Comparison of ENCODE assay signal across 15 cellular contexts in the genomic region with DNA sequence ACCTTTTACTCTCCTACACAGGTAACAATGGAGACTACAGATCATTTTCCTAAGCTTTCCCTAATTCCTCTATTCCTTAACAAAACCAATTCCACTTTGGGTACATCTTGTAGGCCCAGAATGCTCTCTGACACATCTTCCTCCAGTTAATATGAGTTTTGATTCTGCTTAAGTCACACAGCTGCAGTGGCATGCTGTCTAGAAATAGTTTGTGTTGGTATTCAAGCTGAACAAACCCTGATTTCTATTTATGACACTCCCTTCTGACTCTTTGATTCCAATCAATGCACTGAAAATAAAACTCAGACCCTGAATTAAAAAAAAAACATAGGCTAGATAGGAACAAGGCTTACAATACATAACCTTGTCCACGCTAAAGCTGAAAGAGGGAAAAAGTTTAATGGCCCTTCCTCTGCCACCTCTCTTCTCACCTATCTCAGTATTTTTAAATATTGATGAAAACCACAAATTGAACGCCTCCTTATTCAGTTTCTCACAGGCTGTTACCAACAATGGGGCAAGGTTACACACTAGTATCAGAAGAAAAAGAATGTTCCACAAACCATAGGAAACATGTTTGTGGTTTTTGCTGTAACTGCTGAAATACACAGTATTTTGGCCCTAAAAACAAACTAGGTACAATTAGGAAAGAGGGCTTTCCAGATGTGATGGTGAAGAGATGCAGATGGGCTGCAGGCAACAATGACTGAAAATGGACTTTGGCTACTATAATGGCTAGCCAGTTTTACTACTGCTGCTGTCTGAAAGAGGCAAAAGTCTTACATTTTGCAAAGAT. TPM values are rescaled to one million over a fixed set of nuclear protein-coding genes. Genes with fewer than 3 reads are reported as not detected.
DNase-seq lines count a peak whose midpoint lies in the region; ATAC-seq, FAIRE-seq and TF ChIP-seq lines count a peak whose summit lies in the region.
"Had no signal": no experiment of that assay in that cellular context is flagged by ENCODE, and none has a peak within 500 bp of the region (broad histone marks: within the 10 kb centered on the region; RNA-seq: fewer than 3 reads in every experiment).

No MANE protein-coding gene starts in this region.

- no peak overlapping the region for H4K8ac ChIP-seq in IMR-90 (ENCODE audit: low read depth in 2 of 2, low read length in 2 of 2)

- H3K4me1 Mint-ChIP-seq in CD4-positive, alpha-beta T cell (ENCODE audit: low read depth) = peaks cover 18% of the 10 kb centered on the region

- no peak overlapping the region for H2BK15ac ChIP-seq in IMR-90 (ENCODE audit: low read depth, low read length)

- no peak for TF ChIP-seq CTCF in CD4-positive, alpha-beta T cell (IDR thresholded peaks at IDR 0.05)
- no peak for TF ChIP-seq CTCF in IMR-90 (conservative IDR thresholded peaks at IDR 0.05; ENCODE audit: low read depth, low read length)
- no peak for TF ChIP-seq CTCF in choroid plexus epithelial cell (conservative IDR thresholded peaks at IDR 0.05; ENCODE audit: low read depth, low read length)
- no peak for TF ChIP-seq CTCF in osteoblast (IDR thresholded peaks at IDR 0.05; ENCODE audit: extremely low read depth, low read depth, low read length)

- H3K4me3 Mint-ChIP-seq in CD4-positive, alpha-beta T cell = no peak overlapping the region
- H3K4me3 Mint-ChIP-seq: stimulated activated naive CD8-positive, alpha-beta T cell treated with anti-CD3 and anti-CD28 coated beads, Interleukin-15, amount 100 ng/mL, for 72 hours had no signal

- H2BK20ac ChIP-seq in IMR-90 (ENCODE audit: low read depth, low read length) = no peak overlapping the region

- H2BK5ac ChIP-seq in IMR-90 (ENCODE audit: low read depth, low read length, poor library complexity, severe bottlenecking) = no peak overlapping the region

- no peak overlapping the region for H3K18ac ChIP-seq in IMR-90 (ENCODE audit: low read depth, low read length)

- no peak overlapping the region for H2AK9ac ChIP-seq in IMR-90 (replicated peaks; ENCODE audit: low read depth, low read length, poor library complexity)

- H4K91ac ChIP-seq in IMR-90 (ENCODE audit: insufficient read depth, low read depth, low read length) = no peak overlapping the region

- H3K23ac ChIP-seq in IMR-90 (ENCODE audit: low read depth, low read length) = no peak overlapping the region

- intact Hi-C loops in CD4-positive, alpha-beta T cell (cut with DNase I, micrococcal nuclease) = no loop called here
- intact Hi-C loops in IMR-90 (cut with micrococcal nuclease) = no loop called here

- H3K36me3 ChIP-seq in IMR-90 (ENCODE audit: control insufficient read depth, insufficient read depth, low read length) = no peaks in the 10 kb centered on the region
- H3K36me3 ChIP-seq in osteoblast (ENCODE audit: insufficient read depth, low read length) = no peaks in the 10 kb centered on the region
- H3K36me3 ChIP-seq: cardiac muscle cell had no signal

- H3K4me2 ChIP-seq in IMR-90 (ENCODE audit: low read depth, low read length) (no peak overlapping the region), osteoblast (ENCODE audit: insufficient read depth, low read length) (no peak overlapping the region)

- no peak overlapping the region for H3K14ac ChIP-seq in IMR-90 (replicated peaks; ENCODE audit: low read depth, low read length)

- in situ Hi-C loops in IMR-90 (cut with MboI; ENCODE audit: low sequenced_read_pairs) = no loop called here

- TF ChIP-seq RAD21 in IMR-90 (IDR thresholded peaks at IDR 0.05; ENCODE audit: low read length) = no peak

- H3K79me2 ChIP-seq in osteoblast (ENCODE audit: insufficient read depth, low read length) = no peaks in the 10 kb centered on the region

- H3K4me3 ChIP-seq in IMR-90 (ENCODE audit: insufficient read depth, low read depth, low read length) (no peak overlapping the region), choroid plexus epithelial cell (ENCODE audit: low read depth, low read length) (no peak overlapping the region), osteoblast (ENCODE audit: insufficient read depth, low read length) (no peak overlapping the region)
- H3K4me3 ChIP-seq: cardiac muscle cell, psoas muscle had no signal

- peaks cover 39% of the 10 kb centered on the region for H3K36me3 Mint-ChIP-seq in CD4-positive, alpha-beta T cell (ENCODE audit: low read depth)

- H3K9me1 ChIP-seq in IMR-90 (ENCODE audit: insufficient read depth, low read length) = no peaks in the 10 kb centered on the region

- H3K4me1 ChIP-seq in IMR-90 (ENCODE audit: control insufficient read depth, insufficient read depth, low read length) = no peaks in the 10 kb centered on the region; the same call in 1 of the 2 replicates
- H3K4me1 ChIP-seq in osteoblast (ENCODE audit: insufficient read depth, low read length) = no peaks in the 10 kb centered on the region
- H3K4me1 ChIP-seq: psoas muscle had no signal

- H3K9ac ChIP-seq in IMR-90 (ENCODE audit: low read depth, low read length) = no peak overlapping the region

- CTCF ChIA-PET in CD4-positive, alpha-beta T cell (lab: Charles Lee) = interaction anchor here (1.1 kb wide), 1 partner anchor 22 kb away, joined by 3 read pairs; no protein-coding TSS in a partner anchor
- CTCF ChIA-PET in IMR-90 (lab: Yijun Ruan, JAX) = no interaction called here

- no peak overlapping the region for H2AK5ac ChIP-seq in IMR-90 (ENCODE audit: low read depth, low read length)

- dilution Hi-C loops in IMR-90 (cut with HindIII; ENCODE audit: low sequenced_read_pairs, unreplicated experiment) = no loop called here

- H2BK120ac ChIP-seq in IMR-90 (ENCODE audit: low read depth, low read length) = no peak overlapping the region

- H2AFZ ChIP-seq in IMR-90 (replicated peaks; ENCODE audit: low read length, poor library complexity) (no peak overlapping the region), osteoblast (ENCODE audit: low read length) (no peak overlapping the region)

- no peak for DNase-seq in CD4-positive, alpha-beta T cell
- DNase-seq in IMR-90 = peak; percentile 34
- peak; percentile 67 for DNase-seq in choroid plexus epithelial cell (ENCODE audit: low read depth)
- no peak for DNase-seq in stimulated activated CD4-positive, alpha-beta T cell treated with anti-CD3 and anti-CD28 coated beads, Interleukin-4, amount 100 ng/mL, for 1 hour
- DNase-seq in osteoblast (ENCODE audit: insufficient read length, low spot score, missing footprints) = no peak
- no peak for DNase-seq in SIG-M5 treated with dmso at 0.1 percent for 504 hours (lab: John Stamatoyannopoulos, UW; ENCODE audit: unreplicated experiment)
- no peak for DNase-seq in frontal cortex (ENCODE audit: low spot score in 2 of 2)
- DNase-seq: mesendoderm; NCI-H146; NCI-H82; psoas muscle; SHP77; stimulated activated naive CD8-positive, alpha-beta T cell treated with anti-CD3 and anti-CD28 coated beads, Interleukin-15, amount 100 ng/mL, for 72 hours had no signal

- ATAC-seq in CD4-positive, alpha-beta T cell (ENCODE audit: poor library complexity) = no peak
- ATAC-seq in GM18909 (IDR thresholded peaks at IDR 0.05; ENCODE audit: poor library complexity, unreplicated experiment) (peak; percentile 65), IMR-90 (ENCODE audit: low read depth) (peak; percentile 11; the same call in 1 of the 2 replicates)
- ATAC-seq: psoas muscle; stimulated activated naive CD8-positive, alpha-beta T cell treated with anti-CD3 and anti-CD28 coated beads, Interleukin-15, amount 100 ng/mL, for 72 hours had no signal

- no peaks in the 10 kb centered on the region for H3K9me3 Mint-ChIP-seq in CD4-positive, alpha-beta T cell
- H3K9me3 Mint-ChIP-seq: stimulated activated naive CD8-positive, alpha-beta T cell treated with anti-CD3 and anti-CD28 coated beads, Interleukin-15, amount 100 ng/mL, for 72 hours had no signal

- H4K5ac ChIP-seq in IMR-90 (ENCODE audit: low read depth, low read length) = no peak overlapping the region

- POLR2A ChIA-PET in CD4-positive, alpha-beta T cell (lab: Charles Lee) = no interaction called here
- POLR2A ChIA-PET in IMR-90 (lab: Charles Lee; ENCODE audit: unreplicated experiment) = no interaction called here

- H4K20me1 ChIP-seq in IMR-90 (ENCODE audit: insufficient read depth, low read length) (no peaks in the 10 kb centered on the region), osteoblast (ENCODE audit: insufficient read depth, low read length) (no peaks in the 10 kb centered on the region)

- H3K27ac Mint-ChIP-seq in CD4-positive, alpha-beta T cell = peak overlapping the region; percentile 10

- H3K79me1 ChIP-seq in IMR-90 (ENCODE audit: low read depth in 1 of 2, low read length in 2 of 2) = no peaks in the 10 kb centered on the region

- no peak for FAIRE-seq in frontal cortex (lab: Jason Lieb, UNC)

- no peak for TF ChIP-seq POLR2A in IMR-90 (IDR thresholded peaks at IDR 0.05; ENCODE audit: low read depth, low read length)

- no peak overlapping the region for H3K27ac ChIP-seq in CD4-positive, alpha-beta T cell (ENCODE audit: low read depth, low read length)
- no peak overlapping the region for H3K27ac ChIP-seq in IMR-90 (ENCODE audit: insufficient read depth, low read length)
- H3K27ac ChIP-seq in osteoblast (ENCODE audit: low read depth, low read length) = no peak overlapping the region
- H3K27ac ChIP-seq: cardiac muscle cell, psoas muscle had no signal

- no peaks in the 10 kb centered on the region for H3K27me3 ChIP-seq in CD4-positive, alpha-beta T cell (ENCODE audit: control insufficient read depth, insufficient read depth, low read length)
- H3K27me3 ChIP-seq in IMR-90 (ENCODE audit: control insufficient read depth, insufficient read depth, low read length) (no peaks in the 10 kb centered on the region), osteoblast (ENCODE audit: insufficient read depth, low read length) (no peaks in the 10 kb centered on the region)
- H3K27me3 ChIP-seq: cardiac muscle cell had no signal

- H3K27me3 Mint-ChIP-seq in CD4-positive, alpha-beta T cell = no peaks in the 10 kb centered on the region
- H3K27me3 Mint-ChIP-seq: stimulated activated naive CD8-positive, alpha-beta T cell treated with anti-CD3 and anti-CD28 coated beads, Interleukin-15, amount 100 ng/mL, for 72 hours had no signal

- no TSS peak for BruUV-seq in IMR-90 (replicated peaks; lab: Mats Ljungman, UMichigan)

- no peaks in the 10 kb centered on the region for H3K9me3 ChIP-seq in CD4-positive, alpha-beta T cell (ENCODE audit: control insufficient read depth, low read length)
- H3K9me3 ChIP-seq in IMR-90 (ENCODE audit: control insufficient read depth, insufficient read depth, low read length) (no peaks in the 10 kb centered on the region), osteoblast (ENCODE audit: low read depth, low read length) (no peaks in the 10 kb centered on the region)
- H3K9me3 ChIP-seq: psoas muscle had no signal

- no peak overlapping the region for H3K4ac ChIP-seq in IMR-90 (ENCODE audit: low read depth, low read length)

- H3K56ac ChIP-seq in IMR-90 (ENCODE audit: extremely low read depth, insufficient read depth, low read length) = no peak overlapping the region

- WGBS in IMR-90 (ENCODE audit: extremely low coverage in 2 of 2, insufficient read length in 1 of 2), 2 experiments = no CpG with 5 or more reads among the region's 2 CpGs

TF ChIP-seq in IMR-90, 13 proteins besides CTCF, POLR2A, EP300 and RAD21 (continues in another document):
- TF ChIP-seq MXI1 (IDR thresholded peaks at IDR 0.05; ENCODE audit: borderline replicate concordance, low read depth, low read length) = no peak

RNA-seq across cellular contexts. Expression of a gene that starts 35.7 kb away (rescaled TPM):
- 10 to 100 TPM; 10.7 to 11.9 TPM for total RNA-seq in CD4-positive, alpha-beta T cell
- total RNA-seq in IMR-90 (2012; rRNA removed) (5.6 and 5.9 TPM in 2 replicates), osteoblast (18.3 and 18.5 TPM in 2 replicates), frontal cortex (20.8 TPM)
- 3.2 and 3.3 TPM in 2 replicates for polyA plus RNA-seq in IMR-90 (2012; rRNA removed)
- polyA plus RNA-seq in IMR-90 (2012; cell fraction: cytosol; rRNA removed) = 2.8 and 3.4 TPM in 2 replicates
- 4.3 and 7.5 TPM in 2 replicates for polyA plus RNA-seq in IMR-90 (2012; cell fraction: nucleus; rRNA removed; ENCODE audit: low replicate concordance)

Comparison
In these comparisons a context has a peak if more than half of its experiments do, and no peak if none do; other contexts are left out.
1. DNase-seq: peak in IMR-90 (single experiment) and choroid plexus epithelial cell (single experiment); none in CD4-positive, alpha-beta T cell (0 of 10), stimulated activated CD4-positive, alpha-beta T cell treated with anti-CD3 and anti-CD28 coated beads, Interleukin-4, amount 100 ng/mL, for 1 hour (single experiment), osteoblast (single experiment), SIG-M5 treated with dmso at 0.1 percent for 504 hours (single experiment) and frontal cortex (0 of 2).